Comparison of ENCODE assay signal across 32 cellular contexts in the genomic region with DNA sequence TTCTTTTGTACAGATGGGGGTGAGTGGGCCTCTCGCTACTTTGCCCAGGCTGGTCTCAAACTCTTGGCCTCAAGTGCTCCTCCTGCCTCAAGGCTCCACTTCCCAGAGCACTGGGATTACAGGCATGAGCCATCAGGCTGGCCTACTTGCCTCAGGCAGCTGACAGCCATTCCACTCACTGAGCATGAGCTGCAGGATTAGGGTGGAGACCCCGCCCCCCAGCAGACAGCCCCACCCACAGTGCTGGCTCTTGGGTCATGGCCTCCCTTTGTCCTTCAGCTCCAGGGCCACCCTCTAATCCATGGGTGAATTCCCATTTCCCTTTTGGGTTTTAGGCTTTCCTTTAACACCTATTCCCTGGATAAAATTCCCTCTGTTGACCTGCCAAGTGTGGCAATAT.
"Had no signal": no experiment of that assay in that cellular context is flagged by ENCODE, and none has a peak within 500 bp of the region (broad histone marks: within the 10 kb centered on the region; RNA-seq: fewer than 3 reads in every experiment).

No MANE protein-coding gene starts in this region.

- DNase-seq: activated CD4-positive, alpha-beta T cell treated with anti-CD3 and anti-CD28 coated beads for 1 hour; activated CD4-positive, alpha-beta T cell treated with anti-CD3 and anti-CD28 coated beads, Interleukin-2, amount 50 U/mL, for 1 hour; activated CD8-positive, alpha-beta T cell treated with anti-CD3 and anti-CD28 coated beads for 36 hours; activated gamma-delta T cell treated with Interleukin-2 at 50 U/mL for 16 hours; activated naive CD4-positive, alpha-beta T cell treated with anti-CD3 and anti-CD28 coated beads, Interleukin-2, amount 50 U/mL, for 16 hours; activated T-cell treated with anti-CD3 and anti-CD28 coated beads, Interleukin-2, amount 50 U/mL, for 4 hours; amniotic stem cell; brain microvascular endothelial cell; cortex of kidney; endodermal cell; foreskin fibroblast; heart left ventricle; hypothalamus; left ventricle myocardium superior; naive thymus-derived CD4-positive, alpha-beta T cell; occipital lobe; stimulated activated CD4-positive, alpha-beta T cell treated with anti-CD3 and anti-CD28 coated beads, Interleukin-1b, Interleukin-23, amount 100 ng/mL, for 48 hours; stimulated activated CD4-positive, alpha-beta T cell treated with anti-CD3 and anti-CD28 coated beads, Interleukin-4, amount 100 ng/mL, for 4 hours; stimulated activated CD8-positive, alpha-beta memory T cell treated with anti-CD3 and anti-CD28 coated beads, Interleukin-4, amount 100 ng/mL, for 48 hours; stomach; T-helper 17 cell; T1000; thyroid gland; upper lobe of left lung had no signal

- H3K27ac ChIP-seq: brain microvascular endothelial cell, heart left ventricle, right atrium auricular region, stomach, thyroid gland, upper lobe of left lung, vagina had no signal

- H3K36me3 ChIP-seq: brain microvascular endothelial cell, heart left ventricle, right atrium auricular region, stomach, thyroid gland, upper lobe of left lung, vagina had no signal

- H3K4me1 ChIP-seq: heart left ventricle, right atrium auricular region, thyroid gland, upper lobe of left lung, vagina had no signal

- H3K27me3 ChIP-seq: brain microvascular endothelial cell, right atrium auricular region, thyroid gland, upper lobe of left lung, vagina had no signal

- H3K4me3 ChIP-seq: heart left ventricle, right atrium auricular region, smooth muscle cell, stomach, thyroid gland, upper lobe of left lung, vagina had no signal

- ATAC-seq: activated CD8-positive, alpha-beta T cell treated with anti-CD3 and anti-CD28 coated beads for 36 hours; activated T-cell treated with anti-CD3 and anti-CD28 coated beads, Interleukin-2, amount 50 U/mL, for 4 hours; activated T-helper 17 cell treated with anti-CD3 and anti-CD28 coated beads, Interleukin-2, amount 50 U/mL, for 72 hours; esophagus mucosa; heart left ventricle; left ventricle myocardium superior; naive thymus-derived CD4-positive, alpha-beta T cell; stimulated activated memory B cell treated with anti-CD40 and anti-IgM and Interleukin-4, amounts not matched to agents 10 μg/mL and 1 μg/mL and 100 μg/mL, for 72 hours; T-helper 17 cell had no signal

- H3K4me1 Mint-ChIP-seq: activated T-helper 17 cell treated with anti-CD3 and anti-CD28 coated beads, Interleukin-2, amount 50 U/mL, for 72 hours; mesothelial cell of epicardium; naive thymus-derived CD4-positive, alpha-beta T cell; neural crest cell; stimulated activated memory B cell treated with anti-CD40 and anti-IgM and Interleukin-4, amounts not matched to agents 10 μg/mL and 1 μg/mL and 100 μg/mL, for 72 hours; T-helper 17 cell had no signal

- H3K4me2 ChIP-seq: smooth muscle cell had no signal

- H3K4me3 Mint-ChIP-seq: activated CD8-positive, alpha-beta T cell treated with anti-CD3 and anti-CD28 coated beads for 36 hours; activated T-cell treated with anti-CD3 and anti-CD28 coated beads, Interleukin-2, amount 50 U/mL, for 4 hours; activated T-helper 17 cell treated with anti-CD3 and anti-CD28 coated beads, Interleukin-2, amount 50 U/mL, for 72 hours; endodermal cell; mesothelial cell of epicardium; naive thymus-derived CD4-positive, alpha-beta T cell; neural crest cell; stimulated activated memory B cell treated with anti-CD40 and anti-IgM and Interleukin-4, amounts not matched to agents 10 μg/mL and 1 μg/mL and 100 μg/mL, for 72 hours; T-helper 17 cell had no signal

- H3K27ac Mint-ChIP-seq: activated CD8-positive, alpha-beta T cell treated with anti-CD3 and anti-CD28 coated beads for 36 hours; activated T-helper 17 cell treated with anti-CD3 and anti-CD28 coated beads, Interleukin-2, amount 50 U/mL, for 72 hours; endodermal cell; mesothelial cell of epicardium; naive thymus-derived CD4-positive, alpha-beta T cell; stimulated activated memory B cell treated with anti-CD40 and anti-IgM and Interleukin-4, amounts not matched to agents 10 μg/mL and 1 μg/mL and 100 μg/mL, for 72 hours; T-helper 17 cell had no signal

- H3K9me3 ChIP-seq: heart left ventricle, right atrium auricular region, stomach, thyroid gland, upper lobe of left lung, vagina had no signal

- H3K36me3 Mint-ChIP-seq: mesothelial cell of epicardium; naive thymus-derived CD4-positive, alpha-beta T cell; stimulated activated memory B cell treated with anti-CD40 and anti-IgM and Interleukin-4, amounts not matched to agents 10 μg/mL and 1 μg/mL and 100 μg/mL, for 72 hours had no signal

- H3K9me3 Mint-ChIP-seq: activated CD8-positive, alpha-beta T cell treated with anti-CD3 and anti-CD28 coated beads for 36 hours; activated T-cell treated with anti-CD3 and anti-CD28 coated beads, Interleukin-2, amount 50 U/mL, for 4 hours; activated T-helper 17 cell treated with anti-CD3 and anti-CD28 coated beads, Interleukin-2, amount 50 U/mL, for 72 hours; mesothelial cell of epicardium; naive thymus-derived CD4-positive, alpha-beta T cell; neural crest cell; stimulated activated memory B cell treated with anti-CD40 and anti-IgM and Interleukin-4, amounts not matched to agents 10 μg/mL and 1 μg/mL and 100 μg/mL, for 72 hours had no signal
